Comparison of ENCODE assay signal across 1 cellular context in the genomic region with DNA sequence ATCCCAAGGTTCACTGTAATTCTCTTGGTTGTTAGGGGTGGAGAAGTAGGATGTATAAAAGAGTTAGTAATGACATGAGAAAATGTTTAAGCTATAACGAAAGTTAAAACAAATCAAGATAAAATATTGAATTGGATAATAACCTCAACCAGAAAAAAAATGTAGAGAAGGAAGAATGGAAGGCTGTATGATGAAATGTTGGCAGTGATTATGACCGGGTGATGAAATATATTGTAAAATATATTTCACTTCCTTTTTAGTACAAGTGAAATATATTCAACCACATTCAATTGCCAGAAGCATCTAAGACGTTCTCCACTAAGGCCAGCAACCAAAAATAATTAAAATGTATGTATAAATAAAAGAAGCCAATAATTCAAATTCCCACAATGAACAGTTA.
TF ChIP-seq lines count a peak whose summit lies in the region.

No MANE protein-coding gene starts in this region.

TF ChIP-seq in K562, 482 proteins besides CTCF, POLR2A, EP300 and RAD21 (continued from another document):
- TF ChIP-seq, protein P1, sequence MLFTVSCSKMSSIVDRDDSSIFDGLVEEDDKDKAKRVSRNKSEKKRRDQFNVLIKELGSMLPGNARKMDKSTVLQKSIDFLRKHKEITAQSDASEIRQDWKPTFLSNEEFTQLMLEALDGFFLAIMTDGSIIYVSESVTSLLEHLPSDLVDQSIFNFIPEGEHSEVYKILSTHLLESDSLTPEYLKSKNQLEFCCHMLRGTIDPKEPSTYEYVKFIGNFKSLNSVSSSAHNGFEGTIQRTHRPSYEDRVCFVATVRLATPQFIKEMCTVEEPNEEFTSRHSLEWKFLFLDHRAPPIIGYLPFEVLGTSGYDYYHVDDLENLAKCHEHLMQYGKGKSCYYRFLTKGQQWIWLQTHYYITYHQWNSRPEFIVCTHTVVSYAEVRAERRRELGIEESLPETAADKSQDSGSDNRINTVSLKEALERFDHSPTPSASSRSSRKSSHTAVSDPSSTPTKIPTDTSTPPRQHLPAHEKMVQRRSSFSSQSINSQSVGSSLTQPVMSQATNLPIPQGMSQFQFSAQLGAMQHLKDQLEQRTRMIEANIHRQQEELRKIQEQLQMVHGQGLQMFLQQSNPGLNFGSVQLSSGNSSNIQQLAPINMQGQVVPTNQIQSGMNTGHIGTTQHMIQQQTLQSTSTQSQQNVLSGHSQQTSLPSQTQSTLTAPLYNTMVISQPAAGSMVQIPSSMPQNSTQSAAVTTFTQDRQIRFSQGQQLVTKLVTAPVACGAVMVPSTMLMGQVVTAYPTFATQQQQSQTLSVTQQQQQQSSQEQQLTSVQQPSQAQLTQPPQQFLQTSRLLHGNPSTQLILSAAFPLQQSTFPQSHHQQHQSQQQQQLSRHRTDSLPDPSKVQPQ (CRISPR knock-in tag; IDR thresholded peaks at IDR 0.05; ENCODE audit: borderline replicate concordance), result no peak
- TF ChIP-seq, protein P2, sequence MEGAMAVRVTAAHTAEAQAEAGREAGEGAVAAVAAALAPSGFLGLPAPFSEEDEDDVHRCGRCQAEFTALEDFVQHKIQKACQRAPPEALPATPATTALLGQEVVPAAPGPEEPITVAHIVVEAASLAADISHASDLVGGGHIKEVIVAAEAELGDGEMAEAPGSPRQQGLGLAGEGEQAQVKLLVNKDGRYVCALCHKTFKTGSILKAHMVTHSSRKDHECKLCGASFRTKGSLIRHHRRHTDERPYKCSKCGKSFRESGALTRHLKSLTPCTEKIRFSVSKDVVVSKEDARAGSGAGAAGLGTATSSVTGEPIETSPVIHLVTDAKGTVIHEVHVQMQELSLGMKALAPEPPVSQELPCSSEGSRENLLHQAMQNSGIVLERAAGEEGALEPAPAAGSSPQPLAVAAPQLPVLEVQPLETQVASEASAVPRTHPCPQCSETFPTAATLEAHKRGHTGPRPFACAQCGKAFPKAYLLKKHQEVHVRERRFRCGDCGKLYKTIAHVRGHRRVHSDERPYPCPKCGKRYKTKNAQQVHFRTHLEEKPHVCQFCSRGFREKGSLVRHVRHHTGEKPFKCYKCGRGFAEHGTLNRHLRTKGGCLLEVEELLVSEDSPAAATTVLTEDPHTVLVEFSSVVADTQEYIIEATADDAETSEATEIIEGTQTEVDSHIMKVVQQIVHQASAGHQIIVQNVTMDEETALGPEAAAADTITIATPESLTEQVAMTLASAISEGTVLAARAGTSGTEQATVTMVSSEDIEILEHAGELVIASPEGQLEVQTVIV (CRISPR knock-in tag; IDR thresholded peaks at IDR 0.05; ENCODE audit: borderline replicate concordance), result no peak
- TF ChIP-seq RCOR1 (IDR thresholded peaks at IDR 0.05; ENCODE audit: borderline replicate concordance in 1 of 2, low read depth in 2 of 2, low read length in 2 of 2), result no peak
- no peak for TF ChIP-seq CBX8 (IDR thresholded peaks at IDR 0.05; ENCODE audit: borderline replicate concordance, extremely low read depth, low read depth, low read length, poor library complexity, severe bottlenecking)
- TF ChIP-seq, protein P3, sequence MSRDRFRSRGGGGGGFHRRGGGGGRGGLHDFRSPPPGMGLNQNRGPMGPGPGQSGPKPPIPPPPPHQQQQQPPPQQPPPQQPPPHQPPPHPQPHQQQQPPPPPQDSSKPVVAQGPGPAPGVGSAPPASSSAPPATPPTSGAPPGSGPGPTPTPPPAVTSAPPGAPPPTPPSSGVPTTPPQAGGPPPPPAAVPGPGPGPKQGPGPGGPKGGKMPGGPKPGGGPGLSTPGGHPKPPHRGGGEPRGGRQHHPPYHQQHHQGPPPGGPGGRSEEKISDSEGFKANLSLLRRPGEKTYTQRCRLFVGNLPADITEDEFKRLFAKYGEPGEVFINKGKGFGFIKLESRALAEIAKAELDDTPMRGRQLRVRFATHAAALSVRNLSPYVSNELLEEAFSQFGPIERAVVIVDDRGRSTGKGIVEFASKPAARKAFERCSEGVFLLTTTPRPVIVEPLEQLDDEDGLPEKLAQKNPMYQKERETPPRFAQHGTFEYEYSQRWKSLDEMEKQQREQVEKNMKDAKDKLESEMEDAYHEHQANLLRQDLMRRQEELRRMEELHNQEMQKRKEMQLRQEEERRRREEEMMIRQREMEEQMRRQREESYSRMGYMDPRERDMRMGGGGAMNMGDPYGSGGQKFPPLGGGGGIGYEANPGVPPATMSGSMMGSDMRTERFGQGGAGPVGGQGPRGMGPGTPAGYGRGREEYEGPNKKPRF (IDR thresholded peaks at IDR 0.05; ENCODE audit: low read depth, low read length), result no peak
- TF ChIP-seq TOE1 (IDR thresholded peaks at IDR 0.05; ENCODE audit: borderline replicate concordance), result no peak
- no peak for TF ChIP-seq TOE1 (CRISPR knock-in tag; IDR thresholded peaks at IDR 0.05; ENCODE audit: borderline replicate concordance, low read depth)
- TF ChIP-seq, protein P4, sequence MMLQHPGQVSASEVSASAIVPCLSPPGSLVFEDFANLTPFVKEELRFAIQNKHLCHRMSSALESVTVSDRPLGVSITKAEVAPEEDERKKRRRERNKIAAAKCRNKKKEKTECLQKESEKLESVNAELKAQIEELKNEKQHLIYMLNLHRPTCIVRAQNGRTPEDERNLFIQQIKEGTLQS (IDR thresholded peaks at IDR 0.05), result peak; percentile 61; the same call in 1 of the 2 replicates
- TF ChIP-seq, protein P4 (CRISPR knock-in tag; conservative IDR thresholded peaks at IDR 0.05), result no peak
- TF ChIP-seq ZBTB1 (CRISPR knock-in tag; IDR thresholded peaks at IDR 0.05; ENCODE audit: borderline replicate concordance, low read depth), result no peak
